14 cellular contexts compared by ENCODE assay signal in genomic region chr11:31725176-31725575, GRCh38.
"Had no signal": no experiment of that assay in that cellular context is flagged by ENCODE, and none has a peak within 500 bp of the region (broad histone marks: within the 10 kb centered on the region; RNA-seq: fewer than 3 reads in every experiment).

No MANE protein-coding gene starts in this region.

- H3K27ac ChIP-seq: esophagus squamous epithelium, gastrocnemius medialis, heart right ventricle, ovary, spleen had no signal

- H3K4me3 ChIP-seq: esophagus squamous epithelium, gastrocnemius medialis, heart right ventricle, lung, ovary, spleen had no signal

- H3K36me3 ChIP-seq: gastrocnemius medialis, ovary had no signal

- H3K4me1 ChIP-seq: esophagus squamous epithelium, gastrocnemius medialis, heart right ventricle, spleen had no signal

- DNase-seq: activated CD4-positive, alpha-beta T cell treated with anti-CD3 and anti-CD28 coated beads, Interleukin-2, amount 50 U/mL, for 4 hours; activated CD4-positive, CD25-positive, alpha-beta regulatory T cell treated with anti-CD3 and anti-CD28 coated beads, Interleukin-2, amount 50 U/mL, for 72 hours; activated naive CD4-positive, alpha-beta T cell treated with anti-CD3 and anti-CD28 coated beads, Interleukin-2, amount 50 U/mL, for 16 hours; activated T-cell treated with anti-CD3 and anti-CD28 coated beads, Interleukin-2, amount 50 U/mL, for 24 hours; effector CD8-positive, alpha-beta T cell; esophagus squamous epithelium; gastrocnemius medialis; heart right ventricle; left cardiac atrium; naive B cell; ovary; spleen; T1000 had no signal

- H3K27me3 ChIP-seq: esophagus squamous epithelium, gastrocnemius medialis, heart right ventricle, ovary, spleen had no signal

- H3K9me3 ChIP-seq: esophagus squamous epithelium, gastrocnemius medialis, heart right ventricle, ovary had no signal
